8 cellular contexts compared by ENCODE assay signal in the genomic region with DNA sequence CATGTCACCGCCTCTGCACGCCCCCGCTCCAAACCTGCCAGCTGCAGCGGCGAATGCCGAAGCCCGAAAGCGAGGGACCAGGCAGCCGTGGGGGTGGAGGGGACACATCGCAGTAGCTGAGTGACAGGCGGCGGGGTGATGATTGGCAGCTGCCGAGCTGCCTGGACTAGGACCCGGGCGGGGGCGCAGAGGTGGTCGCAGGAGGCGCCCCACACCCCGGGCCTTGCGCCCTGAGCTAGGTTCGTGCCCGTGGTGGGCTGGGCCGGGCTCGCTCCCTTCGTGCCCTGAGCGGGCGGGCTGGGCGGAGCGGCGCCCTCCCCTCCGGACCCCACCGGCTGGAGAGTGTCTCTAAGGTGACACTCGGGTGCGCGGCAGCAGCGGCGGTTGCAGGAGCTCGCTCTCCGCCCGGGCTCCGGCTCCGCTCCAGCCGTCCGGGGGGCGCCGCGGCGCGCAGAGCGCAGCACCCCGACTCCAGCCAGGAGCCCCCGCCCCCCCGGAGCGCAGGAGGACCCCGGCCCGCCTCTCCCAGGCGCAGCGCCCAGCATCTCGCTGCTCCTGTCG. TPM values are rescaled to one million over a fixed set of nuclear protein-coding genes. Genes with fewer than 3 reads are reported as not detected.
DNase-seq lines count a peak whose midpoint lies in the region; ATAC-seq and TF ChIP-seq lines count a peak whose summit lies in the region.

No MANE protein-coding gene starts in this region.

- TF ChIP-seq CTCF in HEK293 (tag by site-specific recombination; IDR thresholded peaks at IDR 0.05) (no peak), fibroblast of pulmonary artery (IDR thresholded peaks at IDR 0.05; ENCODE audit: low read length, missing control alignments) (no peak), prostate gland (IDR thresholded peaks at IDR 0.05) (no peak)

- no peaks in the 10 kb centered on the region for H3K36me3 ChIP-seq in HEK293 (ENCODE audit: control insufficient read depth in 2 of 2, insufficient read depth in 1 of 2, low read length in 2 of 2)
- H3K36me3 ChIP-seq in prostate gland = no peaks in the 10 kb centered on the region

- 3% methylated on average over 31 of the region's 60 CpGs for WGBS in prostate gland

- no peak overlapping the region for H3K27ac ChIP-seq in HEK293 (ENCODE audit: extremely low read depth, low read depth, low read length)
- no peak overlapping the region for H3K27ac ChIP-seq in prostate gland

- CTCF ChIA-PET in HEK293 (lab: Yijun Ruan, JAX) = interaction anchor here (0.6 to 3.0 kb wide), 6 partner anchors 9 to 368 kb away, joined by 4 to 16 read pairs (median 6); partner anchors contain the start of gene DGKZ

- intact Hi-C loops in prostate gland (cut with DNase I) = loop anchor here (10.0 kb wide), 1 partner anchor 208 kb away; the partner anchor contains the start of gene PHF21A

- DNase-seq in activated CD4-positive, alpha-beta T cell treated with anti-CD3 and anti-CD28 coated beads, Interleukin-2, amount 50 U/mL, for 48 hours = peak; percentile 41 to 46
- DNase-seq in fibroblast of pulmonary artery (ENCODE audit: low read depth) (no peak), prostate gland (ENCODE audit: low spot score) (no peak), NCI-H510A treated with DMSO at 0.1 percent for 48 hours (lab: John Stamatoyannopoulos, UW) (no peak), AG20443 (ENCODE audit: low spot score) (no peak), SW480 (ENCODE audit: low spot score) (no peak)

- no peaks in the 10 kb centered on the region for H3K9me3 ChIP-seq in HEK293 (ENCODE audit: control insufficient read depth, insufficient read depth, low read depth, low read length)
- H3K9me3 ChIP-seq in prostate gland = no peaks in the 10 kb centered on the region

- no peaks in the 10 kb centered on the region for H3K27me3 ChIP-seq in prostate gland (replicated peaks; ENCODE audit: insufficient read depth)

- peak overlapping the region; percentile 34 for H3K4me3 ChIP-seq in HEK293 (ENCODE audit: low read depth, low read length)
- peak overlapping the region; percentile 5 for H3K4me3 ChIP-seq in fibroblast of pulmonary artery (replicated peaks; ENCODE audit: low read depth, low read length)
- H3K4me3 ChIP-seq in prostate gland = peak overlapping the region; percentile 27 to 42

- no peaks in the 10 kb centered on the region for H3K4me1 ChIP-seq in HEK293 (ENCODE audit: control insufficient read depth, insufficient read depth, low read length)
- no peaks in the 10 kb centered on the region for H3K4me1 ChIP-seq in prostate gland (replicated peaks)

- POLR2A ChIA-PET in HEK293 (lab: Yijun Ruan, JAX) = interaction anchor here (0.6 kb wide), 1 partner anchor 1646 kb away, joined by 8 read pairs; no protein-coding TSS in a partner anchor

- no peak for TF ChIP-seq POLR2A in prostate gland (IDR thresholded peaks at IDR 0.05)

- no peak for ATAC-seq in GM18520 (IDR thresholded peaks at IDR 0.05; ENCODE audit: unreplicated experiment)

TF ChIP-seq in HEK293, 187 proteins besides CTCF, POLR2A, EP300 and RAD21:
- TF ChIP-seq ZNF2 (tag by site-specific recombination; IDR thresholded peaks at IDR 0.05) (no peak), ZNF133 (tag by site-specific recombination; IDR thresholded peaks at IDR 0.05) (no peak), SP2 (tag by site-specific recombination; IDR thresholded peaks at IDR 0.05) (peak; percentile 35), ZFHX2 (tag by site-specific recombination; conservative IDR thresholded peaks at IDR 0.05) (peak; percentile 35; the same call in 1 of the 2 replicates), SETDB1 (IDR thresholded peaks at IDR 0.05; ENCODE audit: insufficient read length, low read length) (no peak), EGR2 (tag by site-specific recombination; IDR thresholded peaks at IDR 0.05; ENCODE audit: low read depth) (peak; percentile 54), ZNF621 (tag by site-specific recombination; IDR thresholded peaks at IDR 0.05) (no peak)

RNA-seq across cellular contexts. Expression of gene DGKZ, which starts 14.6 kb away (rescaled TPM):
- total RNA-seq in prostate gland = 10 to 100 TPM; 53.6 to 95.0 TPM

RNA-seq across cellular contexts. Expression of gene MDK, which starts 48.8 kb away (rescaled TPM):
- 100 to 1,000 TPM in 1 of 2 donors, 10 to 100 TPM in 1; 71.6 to 164 TPM for total RNA-seq in prostate gland

RNA-seq across cellular contexts. Expression of gene CREB3L1, which starts 55.2 kb away (rescaled TPM):
- total RNA-seq in prostate gland = 10 to 100 TPM; 41.0 to 47.0 TPM

RNA-seq across cellular contexts. Expression of gene CHRM4, which starts 58.9 kb away (rescaled TPM):
- total RNA-seq in prostate gland = 1 to 10 TPM in 1 of 2 donors, not detected in 1; 2.8 TPM

Comparison
In these comparisons a context has a peak if more than half of its experiments do, and no peak if none do; other contexts are left out.
1. DNase-seq: peak in activated CD4-positive, alpha-beta T cell treated with anti-CD3 and anti-CD28 coated beads, Interleukin-2, amount 50 U/mL, for 48 hours (2 of 2); none in fibroblast of pulmonary artery (single experiment), prostate gland (single experiment), NCI-H510A treated with DMSO at 0.1 percent for 48 hours (single experiment), AG20443 (single experiment) and SW480 (single experiment).
2. Peak in every context shown above with its lines, with median percentiles within 50 percentile points of each other: H3K4me3 ChIP-seq.